6 cellular contexts compared by ENCODE assay signal in genomic region chr10:100285316-100285715, GRCh38. TPM values are rescaled to one million over a fixed set of nuclear protein-coding genes. Genes with fewer than 3 reads are reported as not detected.
DNase-seq lines count a peak whose midpoint lies in the region; ATAC-seq and TF ChIP-seq lines count a peak whose summit lies in the region.
"Not testable (repeated sequence)": the region's sequence is repeated elsewhere in the genome, so short reads cannot be mapped to it uniquely, and the experiment has no call there.

No MANE protein-coding gene starts in this region.

- H2AFZ ChIP-seq in GM23248, result 0 out of 2 replicates have a peak overlapping the region, but pooled peaks have one; percentile 93
- not testable (repeated sequence) for H2AFZ ChIP-seq in SK-N-SH (ENCODE audit: low read depth)

- H3K27me3 ChIP-seq in GM23248 (replicated peaks; ENCODE audit: insufficient read depth); SK-N-SH (ENCODE audit: insufficient read depth); tibial nerve: not testable (repeated sequence)

- H3K27ac ChIP-seq in GM23248 (peak overlapping the region; percentile 96), SK-N-SH (ENCODE audit: low read depth in 2 of 2, low read length in 1 of 2) (peak overlapping the region; percentile 81 to 85), tibial nerve (peak overlapping the region in 3 of 4 donors; percentile 91 to 98 (median 96))

- 86 to 89% methylated on average over 11 of the region's 11 CpGs for WGBS in GM23248 (ENCODE audit: low coverage in 1 of 2, low lambda C conversion rate in 2 of 2, missing lambda C conversion rate in 2 of 2), 2 experiments
- WGBS in SK-N-SH (ENCODE audit: low lambda C conversion rate), result 85% methylated on average over 11 of the region's 11 CpGs
- WGBS in tibial nerve, 2 donors, result 84 to 86% methylated on average over 11 of the region's 11 CpGs

- not testable (repeated sequence) for H3K27me3 Mint-ChIP-seq in naive thymus-derived CD8-positive, alpha-beta T cell

- POLR2A ChIA-PET in SK-N-SH (lab: Yijun Ruan, JAX), result interaction anchor here (1.0 to 2.2 kb wide), 2 partner anchors 13 to 61 kb away, joined by 3 to 6 read pairs; partner anchors contain the start of gene SCD
- POLR2A ChIA-PET in naive thymus-derived CD8-positive, alpha-beta T cell (lab: Charles Lee), result interaction anchor here (1.5 to 1.7 kb wide), 2 partner anchors 56 to 88 kb away, joined by 3 to 7 read pairs; partner anchors contain the start of gene CHUK

- peaks cover 55% of the 10 kb centered on the region for H3K79me2 ChIP-seq in GM23248 (ENCODE audit: insufficient read depth)
- H3K79me2 ChIP-seq in SK-N-SH (ENCODE audit: insufficient read depth), result peaks cover 56% of the 10 kb centered on the region

- H3K36me3 Mint-ChIP-seq in naive thymus-derived CD8-positive, alpha-beta T cell, result peaks cover 0 to 13% (median 0%) of the 10 kb centered on the region in 3 donors

- not testable (repeated sequence) for H3K9me3 Mint-ChIP-seq in naive thymus-derived CD8-positive, alpha-beta T cell

- TF ChIP-seq CTCF in SK-N-SH (IDR thresholded peaks at IDR 0.05); astrocyte of the spinal cord (IDR thresholded peaks at IDR 0.05; ENCODE audit: low read depth, low read length); foreskin fibroblast (IDR thresholded peaks at IDR 0.05; ENCODE audit: low read depth, low read length); tibial nerve (IDR thresholded peaks at IDR 0.05): not testable (repeated sequence)

- TF ChIP-seq RAD21 in SK-N-SH (IDR thresholded peaks at IDR 0.05; ENCODE audit: low read length), result not testable (repeated sequence)

- H3K9ac ChIP-seq in GM23248, result peak overlapping the region; percentile 94
- peak overlapping the region; percentile 74 for H3K9ac ChIP-seq in SK-N-SH

- TF ChIP-seq POLR2A in tibial nerve (IDR thresholded peaks at IDR 0.05), result not testable (repeated sequence)

- H3K4me3 ChIP-seq in GM23248, result peak overlapping the region; percentile 96
- peak overlapping the region; percentile 66 to 94 for H3K4me3 ChIP-seq in SK-N-SH (ENCODE audit: low read depth in 2 of 2, low read length in 1 of 2)
- H3K4me3 ChIP-seq in astrocyte of the spinal cord (ENCODE audit: low read depth, low read length), result peak overlapping the region; percentile 75
- H3K4me3 ChIP-seq in foreskin fibroblast (ENCODE audit: low read depth in 1 of 2, low read length in 2 of 2), result peak overlapping the region; percentile 94 to 98
- H3K4me3 ChIP-seq in tibial nerve, result peak overlapping the region; percentile 85 to 95 (median 92)

- CTCF ChIA-PET in SK-N-SH (lab: Yijun Ruan, JAX), result interaction anchor here (0.9 to 1.5 kb wide), 4 partner anchors 10 to 197 kb away, joined by 3 to 4 read pairs (median 3); no protein-coding TSS in a partner anchor

- in situ Hi-C loops in GM23248 (cut with MboI); astrocyte of the spinal cord (cut with HindIII; ENCODE audit: low sequenced_read_pairs): not testable (repeated sequence)

- H3K4me1 ChIP-seq in GM23248 (ENCODE audit: insufficient read depth) (peaks cover 31% of the 10 kb centered on the region), tibial nerve (peaks cover 0 to 48% (median 19%) of the 10 kb centered on the region in 4 donors)
- not testable (repeated sequence) for H3K4me1 ChIP-seq in SK-N-SH (ENCODE audit: control insufficient read depth in 1 of 2, insufficient read depth in 2 of 2, low read depth in 1 of 2, low read length in 1 of 2)

- DNase-seq in GM23248 (peak; percentile 22), foreskin fibroblast (peak in 1 of 2 donors; percentile 7)
- DNase-seq in SK-N-SH; astrocyte of the spinal cord (ENCODE audit: low read depth, low spot score); naive thymus-derived CD8-positive, alpha-beta T cell; tibial nerve (ENCODE audit: low spot score in 2 of 2): not testable (repeated sequence)

- ATAC-seq in naive thymus-derived CD8-positive, alpha-beta T cell, result not testable (repeated sequence)

- H3K27ac Mint-ChIP-seq in naive thymus-derived CD8-positive, alpha-beta T cell, result peak overlapping the region; percentile 21 to 99 (median 98)

- H3K9me3 ChIP-seq in GM23248 (ENCODE audit: low read depth); SK-N-SH; tibial nerve: not testable (repeated sequence)

- H3F3A ChIP-seq in GM23248 (ENCODE audit: insufficient read depth) (peaks cover 23% of the 10 kb centered on the region), SK-N-SH (replicated peaks; ENCODE audit: insufficient read depth) (peaks cover 16% of the 10 kb centered on the region)

- H3K4me2 ChIP-seq in GM23248 (ENCODE audit: unreplicated experiment) (peak overlapping the region; percentile 87), SK-N-SH (peak overlapping the region; percentile 86)

- peaks cover 23% of the 10 kb centered on the region; the same call in 1 of the 2 replicates for H3K36me3 ChIP-seq in GM23248 (ENCODE audit: low read depth)
- peaks cover 19 to 24% of the 10 kb centered on the region in 2 experiments for H3K36me3 ChIP-seq in SK-N-SH (replicated peaks in 1 of 2; ENCODE audit: control insufficient read depth in 1 of 2, insufficient read depth in 2 of 2, low read length in 1 of 2)
- peaks cover 0 to 23% (median 0%) of the 10 kb centered on the region in 3 donors for H3K36me3 ChIP-seq in tibial nerve

- not testable (repeated sequence) for TF ChIP-seq EP300 in SK-N-SH (IDR thresholded peaks at IDR 0.05; ENCODE audit: borderline replicate concordance in 1 of 2, low read depth in 1 of 2, low read length in 1 of 2); tibial nerve (IDR thresholded peaks at IDR 0.05)

- H4K20me1 ChIP-seq in GM23248 (ENCODE audit: insufficient read depth), result not testable (repeated sequence)
- H4K20me1 ChIP-seq in SK-N-SH (ENCODE audit: insufficient read depth), result peaks cover 22% of the 10 kb centered on the region; the same call in 1 of the 2 replicates

- H3K9me2 ChIP-seq in GM23248 (ENCODE audit: insufficient read depth); SK-N-SH: not testable (repeated sequence)

- H3K4me1 Mint-ChIP-seq in naive thymus-derived CD8-positive, alpha-beta T cell, result peaks cover 19 to 47% (median 35%) of the 10 kb centered on the region in 4 donors

- peak overlapping the region; percentile 97 to 100 (median 98) for H3K4me3 Mint-ChIP-seq in naive thymus-derived CD8-positive, alpha-beta T cell

RNA-seq across cellular contexts. Expression of gene BLOC1S2, which starts 1.2 kb away (rescaled TPM):
- total RNA-seq in GM23248 (2014; rRNA removed; shearing (Covaris generic)), result 56.7 and 72.6 TPM in 2 replicates
- polyA plus RNA-seq in GM23248 (2016; fragmentation: Nextera tagmentation; extraction: Ambion mirVana) (90.8 and 97.6 TPM in 2 replicates), SK-N-SH (2012; rRNA removed) (29.1 and 30.4 TPM in 2 replicates)
- 42.7 and 53.9 TPM in 2 replicates for polyA plus RNA-seq in SK-N-SH (2012; cell fraction: cytosol; rRNA removed)
- polyA plus RNA-seq in SK-N-SH (2012; cell fraction: nucleus; rRNA removed), result 7.5 and 12.1 TPM in 2 replicates
- total RNA-seq in naive thymus-derived CD8-positive, alpha-beta T cell, result 10 to 100 TPM; 37.8 to 39.2 TPM
- polyA plus RNA-seq in naive thymus-derived CD8-positive, alpha-beta T cell, result 10 to 100 TPM; 61.3 to 76.1 (median 73.6) TPM
- 10 to 100 TPM; 15.3 to 39.0 (median 26.6) TPM for total RNA-seq in tibial nerve

RNA-seq across cellular contexts. Expression of gene CWF19L1, which starts 17.9 kb away (rescaled TPM):
- 22.6 and 25.9 TPM in 2 replicates for total RNA-seq in GM23248 (2014; rRNA removed; shearing (Covaris generic))
- 17.4 and 17.5 TPM in 2 replicates for polyA plus RNA-seq in GM23248 (2016; fragmentation: Nextera tagmentation; extraction: Ambion mirVana)
- 7.1 and 10.7 TPM in 2 replicates for polyA plus RNA-seq in SK-N-SH (2012; rRNA removed)
- 7.3 and 8.0 TPM in 2 replicates for polyA plus RNA-seq in SK-N-SH (2012; cell fraction: cytosol; rRNA removed)
- 16.7 and 25.4 TPM in 2 replicates for polyA plus RNA-seq in SK-N-SH (2012; cell fraction: nucleus; rRNA removed)
- total RNA-seq in naive thymus-derived CD8-positive, alpha-beta T cell, result 10 to 100 TPM; 54.4 to 55.1 TPM
- polyA plus RNA-seq in naive thymus-derived CD8-positive, alpha-beta T cell, result 10 to 100 TPM; 19.3 to 38.7 (median 28.4) TPM
- total RNA-seq in tibial nerve, result 10 to 100 TPM; 21.9 to 35.9 (median 26.1) TPM

RNA-seq across cellular contexts. Expression of gene PKD2L1, which starts 44.7 kb away (rescaled TPM):
- total RNA-seq in GM23248 (2014; rRNA removed; shearing (Covaris generic)), result not detected in 2 replicates
- polyA plus RNA-seq in GM23248 (2016; fragmentation: Nextera tagmentation; extraction: Ambion mirVana) (not detected in 2 replicates), SK-N-SH (2012; rRNA removed) (not detected in 2 replicates)
- not detected in 2 replicates for polyA plus RNA-seq in SK-N-SH (2012; cell fraction: cytosol; rRNA removed)
- polyA plus RNA-seq in SK-N-SH (2012; cell fraction: nucleus; rRNA removed), result not detected in 2 replicates
- total RNA-seq in naive thymus-derived CD8-positive, alpha-beta T cell, result not detected
- not detected for polyA plus RNA-seq in naive thymus-derived CD8-positive, alpha-beta T cell
- total RNA-seq in tibial nerve, result under 1 TPM in 1 of 4 donors, not detected in 3; 0.42 TPM

RNA-seq across cellular contexts. Expression of gene CHUK, which starts 55.9 kb away (rescaled TPM):
- 18.7 and 21.7 TPM in 2 replicates for total RNA-seq in GM23248 (2014; rRNA removed; shearing (Covaris generic))
- polyA plus RNA-seq in GM23248 (2016; fragmentation: Nextera tagmentation; extraction: Ambion mirVana), result 11.0 and 12.7 TPM in 2 replicates
- 8.8 and 13.4 TPM in 2 replicates for polyA plus RNA-seq in SK-N-SH (2012; rRNA removed)
- 15.1 and 16.8 TPM in 2 replicates for polyA plus RNA-seq in SK-N-SH (2012; cell fraction: cytosol; rRNA removed)
- polyA plus RNA-seq in SK-N-SH (2012; cell fraction: nucleus; rRNA removed), result 6.7 and 16.3 TPM in 2 replicates
- 10 to 100 TPM; 18.9 to 20.3 TPM for total RNA-seq in naive thymus-derived CD8-positive, alpha-beta T cell
- polyA plus RNA-seq in naive thymus-derived CD8-positive, alpha-beta T cell, result 10 to 100 TPM in 2 of 3 donors, 1 to 10 TPM in 1; 6.7 to 13.5 (median 10.5) TPM
- 10 to 100 TPM; 15.5 to 23.4 (median 19.4) TPM for total RNA-seq in tibial nerve
